28 cellular contexts compared by ENCODE assay signal in genomic region chr2:20693317-20693716, GRCh38.
"Had no signal": no experiment of that assay in that cellular context is flagged by ENCODE, and none has a peak within 500 bp of the region (broad histone marks: within the 10 kb centered on the region; RNA-seq: fewer than 3 reads in every experiment).

No MANE protein-coding gene starts in this region.

- H3K9me3 ChIP-seq: stomach, suprapubic skin, testis, thoracic aorta, thyroid gland, tibial artery, tibial nerve, transverse colon, upper lobe of left lung, upper lobe of right lung, uterus, vagina had no signal

- H3K27ac Mint-ChIP-seq: stimulated activated effector memory CD8-positive, alpha-beta T cell treated with anti-CD3 and anti-CD28 coated beads, Interleukin-12 subunit alpha, Interleukin-12 subunit beta, amount 100 ng/mL, for 72 hours; stimulated activated memory B cell treated with anti-CD40 and anti-IgM and Interleukin-4, amounts not matched to agents 10 μg/mL and 1 μg/mL and 100 μg/mL, for 72 hours; stimulated activated naive B cell treated with anti-CD40 and anti-IgM and Interleukin-4, amounts not matched to agents 10 μg/mL and 1 μg/mL and 100 μg/mL, for 72 hours; stimulated activated naive CD8-positive, alpha-beta T cell treated with anti-CD3 and anti-CD28 coated beads, Interleukin-15, amount 100 ng/mL, for 72 hours; stimulated activated naive CD8-positive, alpha-beta T cell treated with anti-CD3 and anti-CD28 coated beads, Interleukin-15, Interleukin-2, amounts not matched to agents 100 ng/mL and 50 ng/mL, for 24 hours; type B pancreatic cell had no signal

- H3K9me3 Mint-ChIP-seq: stimulated activated effector memory CD8-positive, alpha-beta T cell treated with anti-CD3 and anti-CD28 coated beads, Interleukin-12 subunit alpha, Interleukin-12 subunit beta, amount 100 ng/mL, for 72 hours; stimulated activated memory B cell treated with anti-CD40 and anti-IgM and Interleukin-4, amounts not matched to agents 10 μg/mL and 1 μg/mL and 100 μg/mL, for 72 hours; stimulated activated naive B cell treated with anti-CD40 and anti-IgM and Interleukin-4, amounts not matched to agents 10 μg/mL and 1 μg/mL and 100 μg/mL, for 72 hours; stimulated activated naive CD8-positive, alpha-beta T cell treated with anti-CD3 and anti-CD28 coated beads, Interleukin-15, amount 100 ng/mL, for 72 hours; stimulated activated naive CD8-positive, alpha-beta T cell treated with anti-CD3 and anti-CD28 coated beads, Interleukin-15, Interleukin-2, amounts not matched to agents 100 ng/mL and 50 ng/mL, for 24 hours; type B pancreatic cell had no signal

- H3K4me3 Mint-ChIP-seq: stimulated activated effector memory CD8-positive, alpha-beta T cell treated with anti-CD3 and anti-CD28 coated beads, Interleukin-12 subunit alpha, Interleukin-12 subunit beta, amount 100 ng/mL, for 72 hours; stimulated activated memory B cell treated with anti-CD40 and anti-IgM and Interleukin-4, amounts not matched to agents 10 μg/mL and 1 μg/mL and 100 μg/mL, for 72 hours; stimulated activated naive B cell treated with anti-CD40 and anti-IgM and Interleukin-4, amounts not matched to agents 10 μg/mL and 1 μg/mL and 100 μg/mL, for 72 hours; stimulated activated naive CD8-positive, alpha-beta T cell treated with anti-CD3 and anti-CD28 coated beads, Interleukin-15, amount 100 ng/mL, for 72 hours; stimulated activated naive CD8-positive, alpha-beta T cell treated with anti-CD3 and anti-CD28 coated beads, Interleukin-15, Interleukin-2, amounts not matched to agents 100 ng/mL and 50 ng/mL, for 24 hours; type B pancreatic cell had no signal

- FAIRE-seq: urothelium cell line had no signal

- H3K4me1 Mint-ChIP-seq: stimulated activated effector memory CD8-positive, alpha-beta T cell treated with anti-CD3 and anti-CD28 coated beads, Interleukin-12 subunit alpha, Interleukin-12 subunit beta, amount 100 ng/mL, for 72 hours; stimulated activated naive CD8-positive, alpha-beta T cell treated with anti-CD3 and anti-CD28 coated beads, Interleukin-15, amount 100 ng/mL, for 72 hours had no signal

- H3K4me1 ChIP-seq: suprapubic skin, testis, thyroid gland, tibial nerve, upper lobe of left lung, uterus, vagina had no signal

- H3K4me3 ChIP-seq: stomach, suprapubic skin, testis, thoracic aorta, thyroid gland, tibial artery, tibial nerve, transverse colon, upper lobe of left lung, upper lobe of right lung, uterus, vagina had no signal

- DNase-seq: stimulated activated CD4-positive, alpha-beta T cell treated with anti-CD3 and anti-CD28 coated beads, Interleukin-2, amount 100 ng/mL, for 48 hours; stimulated activated CD4-positive, alpha-beta T cell treated with anti-CD3 and anti-CD28 coated beads, Interleukin-4, amount 100 ng/mL, for 1 hour; stimulated activated CD4-positive, alpha-beta T cell treated with anti-CD3 and anti-CD28 coated beads, Interleukin-4, amount 100 ng/mL, for 24 hours; stimulated activated CD4-positive, alpha-beta T cell treated with anti-CD3 and anti-CD28 coated beads, Interleukin-4, amount 100 ng/mL, for 4 hours; stimulated activated CD8-positive, alpha-beta memory T cell treated with anti-CD3 and anti-CD28 coated beads, Interleukin-4, amount 100 ng/mL, for 48 hours; stimulated activated naive B cell treated with anti-CD40 and anti-IgM and Interleukin-4, amounts not matched to agents 10 μg/mL and 1 μg/mL and 100 μg/mL, for 72 hours; stimulated activated naive CD4-positive, alpha-beta T cell; stimulated activated naive CD4-positive, alpha-beta T cell treated with Interleukin-2 at 50 U/mL for 16 hours; stimulated activated naive CD8-positive, alpha-beta T cell treated with anti-CD3 and anti-CD28 coated beads, Interleukin-15, amount 100 ng/mL, for 72 hours; stomach; substantia nigra; testis; thyroid gland; tibial artery; transverse colon; trophoblast cell; upper lobe of left lung; upper lobe of right lung; uterus had no signal

- ATAC-seq: stimulated activated effector memory CD8-positive, alpha-beta T cell treated with anti-CD3 and anti-CD28 coated beads, Interleukin-12 subunit alpha, Interleukin-12 subunit beta, amount 100 ng/mL, for 72 hours; stimulated activated memory B cell treated with anti-CD40 and anti-IgM and Interleukin-4, amounts not matched to agents 10 μg/mL and 1 μg/mL and 100 μg/mL, for 72 hours; stimulated activated naive B cell treated with anti-CD40 and anti-IgM and Interleukin-4, amounts not matched to agents 10 μg/mL and 1 μg/mL and 100 μg/mL, for 72 hours; stimulated activated naive CD8-positive, alpha-beta T cell treated with anti-CD3 and anti-CD28 coated beads, Interleukin-15, amount 100 ng/mL, for 72 hours; upper lobe of right lung had no signal

- H3K27me3 ChIP-seq: stomach, suprapubic skin, testis, thyroid gland, tibial artery, tibial nerve, transverse colon, upper lobe of left lung, upper lobe of right lung, uterus, vagina had no signal

- H3K27ac ChIP-seq: stomach, suprapubic skin, testis, thoracic aorta, thyroid gland, tibial artery, tibial nerve, transverse colon, upper lobe of left lung, upper lobe of right lung, uterus, vagina had no signal

- H3K36me3 ChIP-seq: suprapubic skin, thoracic aorta, thyroid gland, upper lobe of right lung, uterus, vagina had no signal

- H3K27me3 Mint-ChIP-seq: stimulated activated memory B cell treated with anti-CD40 and anti-IgM and Interleukin-4, amounts not matched to agents 10 μg/mL and 1 μg/mL and 100 μg/mL, for 72 hours; stimulated activated naive B cell treated with anti-CD40 and anti-IgM and Interleukin-4, amounts not matched to agents 10 μg/mL and 1 μg/mL and 100 μg/mL, for 72 hours; stimulated activated naive CD8-positive, alpha-beta T cell treated with anti-CD3 and anti-CD28 coated beads, Interleukin-15, amount 100 ng/mL, for 72 hours; stimulated activated naive CD8-positive, alpha-beta T cell treated with anti-CD3 and anti-CD28 coated beads, Interleukin-15, Interleukin-2, amounts not matched to agents 100 ng/mL and 50 ng/mL, for 24 hours; type B pancreatic cell had no signal
